In the genomic region with DNA sequence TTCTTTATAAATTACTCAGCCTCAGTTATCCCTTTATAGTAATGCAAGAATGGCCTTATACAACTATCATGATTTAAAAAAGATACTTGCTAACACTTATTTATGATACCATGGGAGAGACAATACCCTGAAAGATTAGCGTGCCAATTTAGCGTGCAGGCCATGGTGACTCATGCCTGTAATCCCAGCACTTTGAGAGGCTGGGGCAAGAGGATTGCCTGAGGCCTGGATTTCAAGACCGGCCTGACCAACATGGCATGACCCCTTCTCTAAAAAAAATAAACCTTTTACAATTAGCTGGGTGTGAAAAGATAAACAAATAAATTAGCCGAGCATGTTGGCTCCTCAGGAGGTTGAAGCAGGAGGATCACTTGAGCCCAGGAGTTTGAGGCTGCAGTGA, we compare ENCODE assay signal across 7 cellular contexts.
"Had no signal": no experiment of that assay in that cellular context is flagged by ENCODE, and none has a peak within 500 bp of the region (broad histone marks: within the 10 kb centered on the region; RNA-seq: fewer than 3 reads in every experiment).

No MANE protein-coding gene starts in this region.

- H3K4me2 ChIP-seq: GM23338 had no signal

- H3K4me1 Mint-ChIP-seq: GM23338, H9 had no signal

- ATAC-seq: GM23338, HepG2, K562 had no signal

- H2AFZ ChIP-seq: GM23338 had no signal

- DNase-seq: H9, HCEC 1CT, IMR-90, KG1 had no signal

- H3K27ac Mint-ChIP-seq: GM23338, H9 had no signal

- H3K4me3 Mint-ChIP-seq: GM23338, H9 had no signal

- H3K9me3 Mint-ChIP-seq: GM23338 had no signal

- H3K4me3 ChIP-seq: GM23338, K562 had no signal
